ENCODE assay signal across 30 cellular contexts in genomic region chr2:212871597-212871996, GRCh38.
"Had no signal": no experiment of that assay in that cellular context is flagged by ENCODE, and none has a peak within 500 bp of the region (broad histone marks: within the 10 kb centered on the region; RNA-seq: fewer than 3 reads in every experiment).

No MANE protein-coding gene starts in this region.

- FAIRE-seq: RCC 7860 had no signal

- H3K4me3 ChIP-seq: PC-9, SJCRH30, SK-N-MC had no signal

- H3K27ac ChIP-seq: RWPE1, SJCRH30, SK-N-MC had no signal

- H3K9me3 ChIP-seq: SJCRH30 had no signal

- DNase-seq: Karpas-422, MM.1S, MV-4-11, NCI-H1092, NCI-H1105, NCI-H1417 treated with DMSO at 0.1 percent for 48 hours, NCI-H1436 treated with DMSO at 0.1 percent for 48 hours, NCI-H1694 treated with DMSO at 0.1 percent for 48 hours, NCI-H187 treated with DMSO at 0.1 percent for 48 hours, NCI-H2029, NCI-H2081, NCI-H2171 treated with DMSO at 0.1 percent for 48 hours, NCI-H2227 treated with DMSO at 0.1 percent for 48 hours, NCI-H345, NCI-H446, NCI-H510A treated with DMSO at 0.1 percent for 48 hours, NCI-H524 treated with DMSO at 0.1 percent for 48 hours, NCI-H526 treated with DMSO at 0.1 percent for 48 hours, NCI-H774, PC-9, SHP77, SIG-M5, SJCRH30, T-cell had no signal

- ATAC-seq: Panc1, Right ventricle myocardium inferior, SK-N-SH treated with all-trans-retinoic acid at 6 μM for 48 hours, T-cell had no signal

- H3K27me3 ChIP-seq: SJCRH30 had no signal

- H3K36me3 ChIP-seq: SJCRH30 had no signal

- H3K4me1 ChIP-seq: SJCRH30 had no signal
